In genomic region chr6:1965596-1966224, GRCh38 we compare ENCODE assay signal across 15 cellular contexts.
DNase-seq lines count a peak whose midpoint lies in the region; ATAC-seq and TF ChIP-seq lines count a peak whose summit lies in the region.
"Had no signal": no experiment of that assay in that cellular context is flagged by ENCODE, and none has a peak within 500 bp of the region (broad histone marks: within the 10 kb centered on the region; RNA-seq: fewer than 3 reads in every experiment).

No MANE protein-coding gene starts in this region.

- intact Hi-C loops in left ventricle myocardium superior (cut with micrococcal nuclease): no loop called here
- intact Hi-C loops in cardiac septum (cut with DNase I): no loop called here
- intact Hi-C loops in left colon (cut with DNase I, micrococcal nuclease): no loop called here

- ATAC-seq in left ventricle myocardium superior: peak; percentile 58
- peak; percentile 46 for ATAC-seq in left colon
- ATAC-seq in GM18870 (IDR thresholded peaks at IDR 0.05; ENCODE audit: unreplicated experiment): no peak
- ATAC-seq: CD8-positive, alpha-beta T cell had no signal

- DNase-seq in left ventricle myocardium superior: no peak
- no peak for DNase-seq in cardiac septum (ENCODE audit: low spot score)
- peak; percentile 27 for DNase-seq in LNCaP clone FGC (ENCODE audit: low read depth)
- no peak for DNase-seq in left colon
- no peak for DNase-seq in C1 segment of cervical spinal cord (lab: John Stamatoyannopoulos, UW)
- no peak for DNase-seq in iPS-NIHi7 (ENCODE audit: extremely low spot score)
- DNase-seq: 8988T; CD8-positive, alpha-beta T cell; COR-L47; DMS153; DMS79 treated with DMSO at 0.1 percent for 48 hours; GDM1; HCEC 1CT; HFFc6 had no signal

- H3K4me3 ChIP-seq in LNCaP clone FGC (ENCODE audit: low read depth, low read length): no peak overlapping the region

- TF ChIP-seq CTCF in LNCaP clone FGC (IDR thresholded peaks at IDR 0.05; ENCODE audit: control insufficient read depth, extremely low read depth, insufficient read depth): no peak
